In the genomic region with DNA sequence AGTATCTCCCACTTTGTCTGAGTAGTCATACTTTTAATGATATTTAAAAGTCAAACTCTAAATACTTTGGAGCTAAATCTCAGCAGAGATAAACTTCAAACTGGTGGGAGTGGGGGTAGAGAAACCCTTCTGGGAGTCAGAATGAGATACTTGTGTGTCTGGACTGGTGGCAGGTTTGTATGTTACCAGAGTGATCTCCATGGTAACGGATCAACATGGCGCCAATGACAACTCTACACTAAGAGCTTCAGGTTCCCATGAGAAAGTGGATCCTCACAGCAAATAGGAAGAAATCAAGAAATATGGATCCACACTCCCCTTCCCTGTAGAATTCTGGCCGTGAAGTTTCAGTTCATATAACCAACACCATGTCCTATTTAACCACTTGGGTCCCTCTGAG, we compare ENCODE assay signal across 12 cellular contexts.
DNase-seq lines count a peak whose midpoint lies in the region; ATAC-seq and TF ChIP-seq lines count a peak whose summit lies in the region.
"Had no signal": no experiment of that assay in that cellular context is flagged by ENCODE, and none has a peak within 500 bp of the region (broad histone marks: within the 10 kb centered on the region; RNA-seq: fewer than 3 reads in every experiment).

No MANE protein-coding gene starts in this region.

- no peak overlapping the region for H4K91ac ChIP-seq in trophoblast cell (ENCODE audit: low read depth, low read length)

- H4K8ac ChIP-seq in trophoblast cell (ENCODE audit: low read depth, low read length): no peak overlapping the region

- BruUV-seq in Caco-2 (replicated peaks; lab: Mats Ljungman, UMichigan): no TSS peak

- H2BK120ac ChIP-seq in trophoblast cell (ENCODE audit: insufficient read depth, low read length, poor library complexity): no peak overlapping the region

- H3K9me3 Mint-ChIP-seq in activated CD8-positive, alpha-beta T cell treated with anti-CD3 and anti-CD28 coated beads for 36 hours: no peaks in the 10 kb centered on the region
- H3K9me3 Mint-ChIP-seq in activated CD8-positive, alpha-beta T cell treated with anti-CD3 and anti-CD28 coated beads, Interleukin-2, amount 10 ng/mL, durations not matched to agents 7 days and 5 days (ENCODE audit: insufficient read depth): peaks cover 5% of the 10 kb centered on the region
- no peaks in the 10 kb centered on the region for H3K9me3 Mint-ChIP-seq in Caco-2 (ENCODE audit: unreplicated experiment)

- H3K27me3 ChIP-seq in trophoblast cell (ENCODE audit: insufficient read depth, low read length) (no peaks in the 10 kb centered on the region), Caco-2 (replicated peaks; ENCODE audit: control insufficient read depth, insufficient read depth, low read length) (no peaks in the 10 kb centered on the region)

- POLR2A ChIA-PET in activated CD8-positive, alpha-beta T cell treated with anti-CD3 and anti-CD28 coated beads for 36 hours (lab: Charles Lee): interaction anchor here (1.0 to 1.8 kb wide), 2 partner anchors 119 to 238 kb away, joined by 3 to 7 read pairs; no protein-coding TSS in a partner anchor
- POLR2A ChIA-PET in activated CD8-positive, alpha-beta T cell treated with anti-CD3 and anti-CD28 coated beads, Interleukin-2, amount 10 ng/mL, durations not matched to agents 7 days and 5 days (lab: Charles Lee): no interaction called here
- POLR2A ChIA-PET in Caco-2 (lab: Charles Lee): no interaction called here

- H3K4me2 ChIP-seq in trophoblast cell (ENCODE audit: low read length): no peak overlapping the region
- H3K4me2 ChIP-seq: KMS-11 had no signal

- no peak overlapping the region for H2BK5ac ChIP-seq in trophoblast cell (ENCODE audit: low read depth, low read length, poor library complexity)

- H2BK12ac ChIP-seq in trophoblast cell (ENCODE audit: low read length): no peak overlapping the region

- H3K4me1 ChIP-seq in trophoblast cell (ENCODE audit: control insufficient read depth in 1 of 2, insufficient read depth in 2 of 2, low read length in 2 of 2) (peaks cover 4 to 7% of the 10 kb centered on the region in 2 experiments), Caco-2 (peaks cover 9% of the 10 kb centered on the region)

- no peak overlapping the region for H3K14ac ChIP-seq in trophoblast cell (ENCODE audit: low read length)

- H3K36me3 Mint-ChIP-seq in activated CD8-positive, alpha-beta T cell treated with anti-CD3 and anti-CD28 coated beads for 36 hours (ENCODE audit: low read depth): peaks cover 13% of the 10 kb centered on the region
- peaks cover 30% of the 10 kb centered on the region for H3K36me3 Mint-ChIP-seq in activated CD8-positive, alpha-beta T cell treated with anti-CD3 and anti-CD28 coated beads, Interleukin-2, amount 10 ng/mL, durations not matched to agents 7 days and 5 days (ENCODE audit: low read depth)
- no peaks in the 10 kb centered on the region for H3K36me3 Mint-ChIP-seq in Caco-2 (ENCODE audit: insufficient read depth, unreplicated experiment)

- no peak overlapping the region for H3K4ac ChIP-seq in trophoblast cell (ENCODE audit: low read depth, low read length)

- no peak overlapping the region for H3K4me3 Mint-ChIP-seq in activated CD8-positive, alpha-beta T cell treated with anti-CD3 and anti-CD28 coated beads for 36 hours
- H3K4me3 Mint-ChIP-seq in activated CD8-positive, alpha-beta T cell treated with anti-CD3 and anti-CD28 coated beads, Interleukin-2, amount 10 ng/mL, durations not matched to agents 7 days and 5 days: no peak overlapping the region
- no peak overlapping the region for H3K4me3 Mint-ChIP-seq in Caco-2 (ENCODE audit: unreplicated experiment)

- H3K27ac Mint-ChIP-seq in activated CD8-positive, alpha-beta T cell treated with anti-CD3 and anti-CD28 coated beads for 36 hours: peak overlapping the region; percentile 74
- H3K27ac Mint-ChIP-seq in activated CD8-positive, alpha-beta T cell treated with anti-CD3 and anti-CD28 coated beads, Interleukin-2, amount 10 ng/mL, durations not matched to agents 7 days and 5 days: no peak overlapping the region
- H3K27ac Mint-ChIP-seq in Caco-2 (ENCODE audit: unreplicated experiment): no peak overlapping the region

- DNase-seq in activated CD8-positive, alpha-beta T cell treated with anti-CD3 and anti-CD28 coated beads for 36 hours: peak; percentile 21
- DNase-seq in activated CD8-positive, alpha-beta T cell treated with anti-CD3 and anti-CD28 coated beads, Interleukin-2, amount 10 ng/mL, durations not matched to agents 7 days and 5 days: no peak
- DNase-seq in cardiac fibroblast (ENCODE audit: low read depth in 2 of 2) (peak; percentile 46 to 52), trophoblast cell (peak; percentile 66 to 77), AML-193 (lab: John Stamatoyannopoulos, UW) (no peak), Caco-2 (no peak)
- DNase-seq: activated gamma-delta T cell treated with Interleukin-2 at 50 U/mL for 16 hours, left cardiac atrium, NCI-H526 treated with DMSO at 0.1 percent for 48 hours had no signal

- peaks cover 1% of the 10 kb centered on the region for H3K79me1 ChIP-seq in trophoblast cell (ENCODE audit: low read length)

- H4K12ac ChIP-seq in trophoblast cell (ENCODE audit: low read depth, low read length): no peak overlapping the region

- no peaks in the 10 kb centered on the region for H3K36me3 ChIP-seq in KOPT-K1 (ENCODE audit: insufficient read depth, low read length)
- peaks cover 3 to 4% of the 10 kb centered on the region in 2 experiments for H3K36me3 ChIP-seq in trophoblast cell (ENCODE audit: control insufficient read depth in 1 of 2, insufficient read depth in 2 of 2, low read length in 2 of 2)
- no peaks in the 10 kb centered on the region for H3K36me3 ChIP-seq in Caco-2 (ENCODE audit: control insufficient read depth, insufficient read depth, low read length)

- H3K27ac ChIP-seq in KOPT-K1 (ENCODE audit: low read depth, low read length, poor library complexity, severe bottlenecking) (peak overlapping the region; percentile 95), trophoblast cell (ENCODE audit: low read depth, low read length) (no peak overlapping the region)
- H3K27ac ChIP-seq: KMS-11 had no signal

- no CpG with 5 or more reads among the region's 3 CpGs for WGBS in trophoblast cell (ENCODE audit: extremely low coverage, insufficient coverage, insufficient read length)

- no peak overlapping the region for H3K9ac ChIP-seq in trophoblast cell (ENCODE audit: low read length)
- H3K9ac ChIP-seq: KMS-11 had no signal

- CTCF ChIA-PET in activated CD8-positive, alpha-beta T cell treated with anti-CD3 and anti-CD28 coated beads for 36 hours (lab: Charles Lee): no interaction called here
- CTCF ChIA-PET in activated CD8-positive, alpha-beta T cell treated with anti-CD3 and anti-CD28 coated beads, Interleukin-2, amount 10 ng/mL, durations not matched to agents 7 days and 5 days (lab: Charles Lee): interaction anchor here (1.5 kb wide), 1 partner anchor 44 kb away, joined by 3 read pairs; no protein-coding TSS in a partner anchor
- CTCF ChIA-PET in Caco-2 (lab: Charles Lee): no interaction called here

- no peaks in the 10 kb centered on the region for H3K27me3 Mint-ChIP-seq in activated CD8-positive, alpha-beta T cell treated with anti-CD3 and anti-CD28 coated beads for 36 hours
- no peaks in the 10 kb centered on the region for H3K27me3 Mint-ChIP-seq in activated CD8-positive, alpha-beta T cell treated with anti-CD3 and anti-CD28 coated beads, Interleukin-2, amount 10 ng/mL, durations not matched to agents 7 days and 5 days (ENCODE audit: low read depth)
- H3K27me3 Mint-ChIP-seq in Caco-2 (ENCODE audit: insufficient read depth, unreplicated experiment): no peaks in the 10 kb centered on the region

- ATAC-seq in activated CD8-positive, alpha-beta T cell treated with anti-CD3 and anti-CD28 coated beads for 36 hours: peak; percentile 34
- no peak for ATAC-seq in activated CD8-positive, alpha-beta T cell treated with anti-CD3 and anti-CD28 coated beads, Interleukin-2, amount 10 ng/mL, durations not matched to agents 7 days and 5 days
- ATAC-seq in HG03565 (IDR thresholded peaks at IDR 0.05; ENCODE audit: unreplicated experiment): no peak

- H3K9me3 ChIP-seq in KOPT-K1 (ENCODE audit: insufficient read depth, low read length, poor library complexity, severe bottlenecking): no peaks in the 10 kb centered on the region
- no peaks in the 10 kb centered on the region for H3K9me3 ChIP-seq in trophoblast cell (ENCODE audit: insufficient read depth, low read depth, low read length)
- H3K9me3 ChIP-seq in Caco-2: no peaks in the 10 kb centered on the region

- no peak for TF ChIP-seq CTCF in activated CD8-positive, alpha-beta T cell treated with anti-CD3 and anti-CD28 coated beads for 36 hours (IDR thresholded peaks at IDR 0.05)
- TF ChIP-seq CTCF in cardiac fibroblast (IDR thresholded peaks at IDR 0.05; ENCODE audit: low read depth, low read length): no peak
- no peak for TF ChIP-seq CTCF in Caco-2 (IDR thresholded peaks at IDR 0.05; ENCODE audit: insufficient read depth in 1 of 2, low read depth in 1 of 2, low read length in 1 of 2, severe bottlenecking in 1 of 2, unreplicated experiment in 1 of 2)

- H3K23ac ChIP-seq in trophoblast cell (ENCODE audit: low read length): no peak overlapping the region

- H2AK5ac ChIP-seq in trophoblast cell (ENCODE audit: low read length): no peak overlapping the region

- no peak overlapping the region for H2AFZ ChIP-seq in trophoblast cell (ENCODE audit: insufficient read depth, low read length, poor library complexity)

- intact Hi-C loops in activated CD8-positive, alpha-beta T cell treated with anti-CD3 and anti-CD28 coated beads for 36 hours (cut with micrococcal nuclease): no loop called here
- intact Hi-C loops in Caco-2 (cut with micrococcal nuclease; ENCODE audit: unreplicated experiment): no loop called here

- H3K4me1 Mint-ChIP-seq in activated CD8-positive, alpha-beta T cell treated with anti-CD3 and anti-CD28 coated beads for 36 hours (ENCODE audit: low read depth): peaks cover 71% of the 10 kb centered on the region
- peaks cover 48% of the 10 kb centered on the region for H3K4me1 Mint-ChIP-seq in activated CD8-positive, alpha-beta T cell treated with anti-CD3 and anti-CD28 coated beads, Interleukin-2, amount 10 ng/mL, durations not matched to agents 7 days and 5 days (ENCODE audit: low read depth)
- peaks cover 19% of the 10 kb centered on the region for H3K4me1 Mint-ChIP-seq in Caco-2 (ENCODE audit: low read depth, unreplicated experiment)

- H3K18ac ChIP-seq in trophoblast cell (ENCODE audit: low read length): no peak overlapping the region

- no peak overlapping the region for H3K4me3 ChIP-seq in cardiac fibroblast (replicated peaks in 1 of 2; ENCODE audit: low read depth in 2 of 2, low read length in 2 of 2)
- H3K4me3 ChIP-seq in trophoblast cell (ENCODE audit: low read depth, low read length): no peak overlapping the region
- no peak overlapping the region for H3K4me3 ChIP-seq in Caco-2 (ENCODE audit: low read depth, low read length)

- H3K79me2 ChIP-seq in trophoblast cell (ENCODE audit: control insufficient read depth, insufficient read depth, low read length, poor library complexity): no peaks in the 10 kb centered on the region

Comparison
In these comparisons a context has a peak if more than half of its experiments do, and no peak if none do; other contexts are left out.
1. DNase-seq: peak in activated CD8-positive, alpha-beta T cell treated with anti-CD3 and anti-CD28 coated beads for 36 hours (single experiment), cardiac fibroblast (2 of 2) and trophoblast cell (2 of 2); none in activated CD8-positive, alpha-beta T cell treated with anti-CD3 and anti-CD28 coated beads, Interleukin-2, amount 10 ng/mL, durations not matched to agents 7 days and 5 days (single experiment), AML-193 (0 of 2) and Caco-2 (0 of 2).